In genomic region chr15:65690778-65691177, GRCh38 we compare ENCODE assay signal across 24 cellular contexts.
"Had no signal": no experiment of that assay in that cellular context is flagged by ENCODE, and none has a peak within 500 bp of the region (broad histone marks: within the 10 kb centered on the region; RNA-seq: fewer than 3 reads in every experiment).

No MANE protein-coding gene starts in this region.

- H3K4me3 Mint-ChIP-seq: activated naive CD8-positive, alpha-beta T cell; activated T-cell treated with anti-CD3 and anti-CD28 coated beads, Interleukin-2, amount 50 U/mL, for 24 hours; immature natural killer cell; naive thymus-derived CD4-positive, alpha-beta T cell; neural progenitor cell; T-cell; WTC11 had no signal

- H3K9me3 Mint-ChIP-seq: immature natural killer cell, neural progenitor cell, WTC11 had no signal

- H3K4me2 ChIP-seq: hepatocyte, neural progenitor cell had no signal

- H2AFZ ChIP-seq: hepatocyte, neural progenitor cell had no signal

- H3K27ac Mint-ChIP-seq: activated naive CD8-positive, alpha-beta T cell; activated T-cell treated with anti-CD3 and anti-CD28 coated beads, Interleukin-2, amount 50 U/mL, for 24 hours; activated T-helper 2 cell treated with anti-CD3 and anti-CD28 coated beads, Interferon-gamma antibody, Interleukin-2, Interleukin-4, amounts not matched to agents 10 μg/mL and 5 μg/mL and 100 μg/mL, durations not matched to agents 14 hours and 24 hours and 36 hours; naive thymus-derived CD4-positive, alpha-beta T cell; neural progenitor cell; T-cell; WTC11 had no signal

- H3K9me3 ChIP-seq: adrenal gland, esophagus squamous epithelium, lower lobe of right lung, upper lobe of left lung had no signal

- H3K4me3 ChIP-seq: adrenal gland, coronary artery, esophagus squamous epithelium, hepatocyte, lower lobe of right lung, neural progenitor cell, upper lobe of left lung had no signal

- H3K79me2 ChIP-seq: hepatocyte had no signal

- H3K27me3 Mint-ChIP-seq: activated naive CD8-positive, alpha-beta T cell; activated T-cell treated with anti-CD3 and anti-CD28 coated beads, Interleukin-2, amount 50 U/mL, for 24 hours; naive thymus-derived CD4-positive, alpha-beta T cell; T-cell had no signal

- H3K9ac ChIP-seq: neural progenitor cell had no signal

- FAIRE-seq: astrocyte had no signal

- H3K36me3 Mint-ChIP-seq: WTC11 had no signal

- H3K4me1 Mint-ChIP-seq: immature natural killer cell, neural progenitor cell, T-cell, WTC11 had no signal

- H3K27me3 ChIP-seq: adrenal gland, esophagus squamous epithelium, hepatocyte, neural progenitor cell, upper lobe of left lung had no signal

- ATAC-seq: left lobe of liver; lower lobe of right lung; naive thymus-derived CD4-positive, alpha-beta T cell; T-cell; WTC11 had no signal

- H3K36me3 ChIP-seq: neural progenitor cell had no signal

- H3K27ac ChIP-seq: adrenal gland, coronary artery, esophagus squamous epithelium, hepatocyte, lower lobe of right lung, neural progenitor cell, upper lobe of left lung had no signal

- DNase-seq: activated CD8-positive, alpha-beta memory T cell treated with anti-CD3 and anti-CD28 coated beads for 24 hours; activated CD8-positive, alpha-beta memory T cell treated with anti-CD3 and anti-CD28 coated beads, Interleukin-2, amount 50 U/mL, for 4 hours; activated naive CD4-positive, alpha-beta T cell; activated T-cell treated with anti-CD3 and anti-CD28 coated beads, Interleukin-2, amount 50 U/mL, for 24 hours; adrenal gland; esophagus squamous epithelium; foreskin melanocyte; glutamatergic neuron; immature natural killer cell; lower lobe of right lung; naive thymus-derived CD4-positive, alpha-beta T cell; retina; stimulated activated CD4-positive, alpha-beta T cell treated with anti-CD3 and anti-CD28 coated beads, Interleukin-4, amount 100 ng/mL, for 24 hours; stimulated activated naive CD4-positive, alpha-beta T cell treated with Interleukin-2 at 50 U/mL for 16 hours; T-cell; upper lobe of left lung had no signal

- H3K4me1 ChIP-seq: esophagus squamous epithelium, lower lobe of right lung, neural progenitor cell, upper lobe of left lung had no signal
